8 cellular contexts compared by ENCODE assay signal in genomic region chr7:2758673-2759603, GRCh38.
DNase-seq lines count a peak whose midpoint lies in the region; TF ChIP-seq lines count a peak whose summit lies in the region.

No MANE protein-coding gene starts in this region.

- H3K27me3 Mint-ChIP-seq in CD14-positive monocyte (ENCODE audit: low read depth in 3 of 3), result no peaks in the 10 kb centered on the region
- H3K27me3 Mint-ChIP-seq in IgD-negative memory B cell, result no peaks in the 10 kb centered on the region

- H3K9me3 Mint-ChIP-seq in CD14-positive monocyte (peaks cover 2 to 13% (median 3%) of the 10 kb centered on the region in 7 donors), IgD-negative memory B cell (peaks cover 0 to 4% (median 0%) of the 10 kb centered on the region in 3 donors)

- H3K27me3 ChIP-seq in colonic mucosa (no peaks in the 10 kb centered on the region), ovary (no peaks in the 10 kb centered on the region)

- TF ChIP-seq CTCF in CD14-positive monocyte (IDR thresholded peaks at IDR 0.05), result no peak
- no peak for TF ChIP-seq CTCF in colonic mucosa (IDR thresholded peaks at IDR 0.05)
- no peak for TF ChIP-seq CTCF in ovary (IDR thresholded peaks at IDR 0.05)

- no peak for TF ChIP-seq EP300 in ovary (IDR thresholded peaks at IDR 0.05)

- H3K36me3 ChIP-seq in colonic mucosa, result no peaks in the 10 kb centered on the region
- no peaks in the 10 kb centered on the region for H3K36me3 ChIP-seq in ovary

- H3K9me3 ChIP-seq in colonic mucosa, result no peaks in the 10 kb centered on the region
- no peaks in the 10 kb centered on the region for H3K9me3 ChIP-seq in ovary

- H3K9ac ChIP-seq in colonic mucosa (ENCODE audit: low read depth in 2 of 2, low read length in 2 of 2), result no peak overlapping the region

- DNase-seq in CD14-positive monocyte (ENCODE audit: low spot score), result no peak
- no peak for DNase-seq in colonic mucosa
- DNase-seq in ovary, result no peak
- no peak for DNase-seq in G401 (ENCODE audit: low spot score)
- DNase-seq in C1 segment of cervical spinal cord (lab: John Stamatoyannopoulos, UW), result no peak
- no peak for DNase-seq in COR-L47 (lab: John Stamatoyannopoulos, UW)
- no peak for DNase-seq in head of caudate nucleus

- H3K36me3 Mint-ChIP-seq in CD14-positive monocyte (peaks cover 50 to 62% of the 10 kb centered on the region in 2 donors), IgD-negative memory B cell (peaks cover 16% of the 10 kb centered on the region)

- peaks cover 68% of the 10 kb centered on the region for H3K4me1 Mint-ChIP-seq in CD14-positive monocyte
- peaks cover 23 to 31% (median 27%) of the 10 kb centered on the region in 3 donors for H3K4me1 Mint-ChIP-seq in IgD-negative memory B cell

- 79 to 89% (median 83%) methylated on average over 18 of the region's 18 CpGs for WGBS in ovary, 3 donors

- TF ChIP-seq POLR2A in ovary (IDR thresholded peaks at IDR 0.05), result no peak

- intact Hi-C loops in CD14-positive monocyte (cut with micrococcal nuclease) (loop anchor here in 1 of 2 donors (5.0 kb wide), 1 partner anchor 42 kb away; no protein-coding TSS in a partner anchor), colonic mucosa (cut with DNase I) (no loop called here), ovary (cut with DNase I) (loop anchor here in 1 of 4 donors (10.0 kb wide), 1 partner anchor 86 kb away; the partner anchor contains the start of gene GNA12), head of caudate nucleus (cut with DNase I) (no loop called here)

- H3K4me3 ChIP-seq in colonic mucosa (no peak overlapping the region), ovary (no peak overlapping the region)

- H3K4me3 Mint-ChIP-seq in CD14-positive monocyte (peak overlapping the region; percentile 47 to 82), IgD-negative memory B cell (no peak overlapping the region)

- in situ Hi-C loops in G401 (cut with HindIII; ENCODE audit: low sequenced_read_pairs), result no loop called here

- H3K4me1 ChIP-seq in colonic mucosa (peaks cover 24% of the 10 kb centered on the region), ovary (ENCODE audit: insufficient read depth) (peaks cover 43% of the 10 kb centered on the region)

- peak overlapping the region; percentile 83 for H3K27ac ChIP-seq in colonic mucosa
- peak overlapping the region; percentile 74 to 94 for H3K27ac ChIP-seq in ovary

- H3K27ac Mint-ChIP-seq in CD14-positive monocyte (peak overlapping the region; percentile 97 to 99 (median 99)), IgD-negative memory B cell (peak overlapping the region; percentile 3 to 63 (median 6))

Comparison
In these comparisons a context has a peak if more than half of its experiments do, and no peak if none do; other contexts are left out.
1. H3K4me3 Mint-ChIP-seq: peak in CD14-positive monocyte (2 of 2); none in IgD-negative memory B cell (0 of 4).